In genomic region chr11:115679945-115680344, GRCh38 we compare ENCODE assay signal across 22 cellular contexts.
"Had no signal": no experiment of that assay in that cellular context is flagged by ENCODE, and none has a peak within 500 bp of the region (broad histone marks: within the 10 kb centered on the region; RNA-seq: fewer than 3 reads in every experiment).

No MANE protein-coding gene starts in this region.

- ATAC-seq: gastrocnemius medialis, left lung, left ventricle myocardium superior, lower lobe of right lung had no signal

- H3K27me3 ChIP-seq: esophagus muscularis mucosa, gastrocnemius medialis, left lung had no signal

- H3K36me3 ChIP-seq: esophagus muscularis mucosa, gastrocnemius medialis, heart right ventricle, left lung, lower lobe of right lung had no signal

- FAIRE-seq: colon, endothelial cell of umbilical vein, islet of Langerhans, keratinocyte had no signal

- H3K4me3 ChIP-seq: coronary artery, dorsolateral prefrontal cortex, esophagus muscularis mucosa, gastrocnemius medialis, heart right ventricle, left lung, lower lobe of right lung had no signal

- H3K9me3 ChIP-seq: esophagus muscularis mucosa, gastrocnemius medialis, heart right ventricle, left lung, lower lobe of right lung had no signal

- H3K27ac ChIP-seq: coronary artery, esophagus muscularis mucosa, gastrocnemius medialis, heart right ventricle, left lung, lower lobe of right lung had no signal

- DNase-seq: dermis blood vessel endothelial cell; dorsolateral prefrontal cortex; effector CD4-positive, alpha-beta T cell; effector memory CD4-positive, alpha-beta T cell; foreskin melanocyte; gastrocnemius medialis; glutamatergic neuron; head of caudate nucleus; heart right ventricle; hippocampal formation; left cardiac atrium; left lung; left ventricle myocardium superior; lower lobe of right lung; mesendoderm; midbrain had no signal

- H3K4me1 ChIP-seq: esophagus muscularis mucosa, gastrocnemius medialis, left lung, lower lobe of right lung had no signal
